ENCODE assay signal across 23 cellular contexts in genomic region chrX:112866175-112866574, GRCh38. TPM values are rescaled to one million over a fixed set of nuclear protein-coding genes. Genes with fewer than 3 reads are reported as not detected.
DNase-seq lines count a peak whose midpoint lies in the region; ATAC-seq and TF ChIP-seq lines count a peak whose summit lies in the region.
"Had no signal": no experiment of that assay in that cellular context is flagged by ENCODE, and none has a peak within 500 bp of the region (broad histone marks: within the 10 kb centered on the region; RNA-seq: fewer than 3 reads in every experiment).

No MANE protein-coding gene starts in this region.

- H3K79me2 ChIP-seq in smooth muscle cell (ENCODE audit: low read depth), result no peaks in the 10 kb centered on the region

- H3K4me3 ChIP-seq in smooth muscle cell, result no peak overlapping the region
- H3K4me3 ChIP-seq in body of pancreas, result no peak overlapping the region
- H3K4me3 ChIP-seq in left lung, result no peak overlapping the region
- H3K4me3 ChIP-seq: HAP-1, MG63 had no signal

- DNase-seq in activated naive CD8-positive, alpha-beta T cell treated with anti-CD3 and anti-CD28 coated beads, Interleukin-2, amount 50 U/mL, for 24 hours, result no peak
- no peak for DNase-seq in activated naive CD8-positive, alpha-beta T cell treated with anti-CD3 and anti-CD28 coated beads for 36 hours
- peak; percentile 35 for DNase-seq in SK-MEL-5 (ENCODE audit: low read depth, low spot score)
- peak; percentile 73 for DNase-seq in foreskin melanocyte
- DNase-seq in smooth muscle cell (lab: John Stamatoyannopoulos, UW; ENCODE audit: unreplicated experiment), result no peak
- DNase-seq in HEK293T (ENCODE audit: extremely low spot score), result no peak
- DNase-seq in body of pancreas, result no peak
- DNase-seq in left lung, result no peak
- DNase-seq: 8988T, ACHN, Calu3, DMS79 treated with DMSO at 0.1 percent for 48 hours, GF-D8, GOT3, KBM-7, MG63, NCI-H1105 treated with DMSO at 0.1 percent for 48 hours, NCI-H1694, NCI-H2029 treated with DMSO at 0.1 percent for 48 hours, NCI-H526 treated with DMSO at 0.1 percent for 48 hours, SHP77 had no signal

- no peaks in the 10 kb centered on the region for H3K36me3 Mint-ChIP-seq in activated naive CD8-positive, alpha-beta T cell treated with anti-CD3 and anti-CD28 coated beads, Interleukin-2, amount 50 U/mL, for 24 hours (ENCODE audit: low read depth)
- no peaks in the 10 kb centered on the region for H3K36me3 Mint-ChIP-seq in activated naive CD8-positive, alpha-beta T cell treated with anti-CD3 and anti-CD28 coated beads for 36 hours

- no peaks in the 10 kb centered on the region for H4K20me1 ChIP-seq in smooth muscle cell (ENCODE audit: low read depth)

- H3K9me3 ChIP-seq in smooth muscle cell (replicated peaks; ENCODE audit: low read depth), result no peaks in the 10 kb centered on the region
- no peaks in the 10 kb centered on the region for H3K9me3 ChIP-seq in body of pancreas
- H3K9me3 ChIP-seq in left lung, result no peaks in the 10 kb centered on the region
- H3K9me3 ChIP-seq: HAP-1, MG63 had no signal

- in situ Hi-C loops in SK-MEL-5 (cut with HindIII; ENCODE audit: low pct_unique_long_range_greater_than_20kb, low sequenced_read_pairs), result no loop called here

- WGBS in smooth muscle cell (ENCODE audit: low lambda C conversion rate), result 0% methylated on average over 1 of the region's 1 CpG
- WGBS in body of pancreas, 2 donors, result 93 to 100% methylated on average over 1 of the region's 1 CpG

- H3K4me3 Mint-ChIP-seq in activated naive CD8-positive, alpha-beta T cell treated with anti-CD3 and anti-CD28 coated beads, Interleukin-2, amount 50 U/mL, for 24 hours, result no peak overlapping the region
- H3K4me3 Mint-ChIP-seq in activated naive CD8-positive, alpha-beta T cell treated with anti-CD3 and anti-CD28 coated beads for 36 hours, result no peak overlapping the region

- no peak overlapping the region for H3K9ac ChIP-seq in smooth muscle cell (ENCODE audit: low read depth)

- H3K4me1 ChIP-seq in smooth muscle cell (ENCODE audit: low read depth) (no peaks in the 10 kb centered on the region), body of pancreas (no peaks in the 10 kb centered on the region), left lung (no peaks in the 10 kb centered on the region)

- peak; percentile 80 for ATAC-seq in activated naive CD8-positive, alpha-beta T cell treated with anti-CD3 and anti-CD28 coated beads, Interleukin-2, amount 50 U/mL, for 24 hours
- ATAC-seq in body of pancreas (no peak), left lung (no peak)

- H3K27me3 ChIP-seq in smooth muscle cell (ENCODE audit: low read depth), result no peaks in the 10 kb centered on the region
- H3K27me3 ChIP-seq in body of pancreas, result no peaks in the 10 kb centered on the region
- peaks cover 0 to 3% of the 10 kb centered on the region in 2 donors for H3K27me3 ChIP-seq in left lung
- H3K27me3 ChIP-seq: MG63 had no signal

- no peaks in the 10 kb centered on the region for H3K9me3 Mint-ChIP-seq in activated naive CD8-positive, alpha-beta T cell treated with anti-CD3 and anti-CD28 coated beads, Interleukin-2, amount 50 U/mL, for 24 hours
- no peaks in the 10 kb centered on the region for H3K9me3 Mint-ChIP-seq in activated naive CD8-positive, alpha-beta T cell treated with anti-CD3 and anti-CD28 coated beads for 36 hours

- H2AFZ ChIP-seq in smooth muscle cell (ENCODE audit: low read depth), result no peak overlapping the region

- peaks cover 5% of the 10 kb centered on the region for H3K4me1 Mint-ChIP-seq in activated naive CD8-positive, alpha-beta T cell treated with anti-CD3 and anti-CD28 coated beads, Interleukin-2, amount 50 U/mL, for 24 hours
- H3K4me1 Mint-ChIP-seq in activated naive CD8-positive, alpha-beta T cell treated with anti-CD3 and anti-CD28 coated beads for 36 hours, result no peaks in the 10 kb centered on the region

- CTCF ChIA-PET in HEK293T (lab: Yijun Ruan, JAX), result interaction anchor here (0.7 kb wide), 1 partner anchor 16 kb away, joined by 3 read pairs; no protein-coding TSS in a partner anchor

- no peaks in the 10 kb centered on the region for H3K27me3 Mint-ChIP-seq in activated naive CD8-positive, alpha-beta T cell treated with anti-CD3 and anti-CD28 coated beads, Interleukin-2, amount 50 U/mL, for 24 hours
- no peaks in the 10 kb centered on the region for H3K27me3 Mint-ChIP-seq in activated naive CD8-positive, alpha-beta T cell treated with anti-CD3 and anti-CD28 coated beads for 36 hours

- POLR2A ChIA-PET in HEK293T (lab: Yijun Ruan, JAX), result no interaction called here

- H3K27ac ChIP-seq in smooth muscle cell (ENCODE audit: low read depth), result peak overlapping the region; percentile 53
- no peak overlapping the region for H3K27ac ChIP-seq in body of pancreas
- H3K27ac ChIP-seq in left lung, result no peak overlapping the region
- H3K27ac ChIP-seq: RWPE1 had no signal

- intact Hi-C loops in body of pancreas (cut with DNase I) (no loop called here), left lung (cut with DNase I) (no loop called here)

- no peak overlapping the region for H3K27ac Mint-ChIP-seq in activated naive CD8-positive, alpha-beta T cell treated with anti-CD3 and anti-CD28 coated beads, Interleukin-2, amount 50 U/mL, for 24 hours
- H3K27ac Mint-ChIP-seq in activated naive CD8-positive, alpha-beta T cell treated with anti-CD3 and anti-CD28 coated beads for 36 hours, result no peak overlapping the region

- H3F3A ChIP-seq in smooth muscle cell (ENCODE audit: low read depth), result peaks cover 12% of the 10 kb centered on the region

- H3K36me3 ChIP-seq in smooth muscle cell (ENCODE audit: low read depth), result no peaks in the 10 kb centered on the region
- H3K36me3 ChIP-seq in body of pancreas (replicated peaks in 1 of 2; ENCODE audit: insufficient read depth in 1 of 2, low read depth in 2 of 2), result no peaks in the 10 kb centered on the region
- H3K36me3 ChIP-seq in left lung, result no peaks in the 10 kb centered on the region
- H3K36me3 ChIP-seq: HAP-1, MG63 had no signal

- no peak for TF ChIP-seq POLR2A in body of pancreas (IDR thresholded peaks at IDR 0.05)

- H3K4me2 ChIP-seq in smooth muscle cell, result no peak overlapping the region

- TF ChIP-seq CTCF in smooth muscle cell (IDR thresholded peaks at IDR 0.05; ENCODE audit: borderline replicate concordance, insufficient read depth, poor library complexity, severe bottlenecking) (no peak), body of pancreas (IDR thresholded peaks at IDR 0.05) (no peak), left lung (IDR thresholded peaks at IDR 0.05) (no peak)

TF ChIP-seq in HEK293T, 16 proteins besides CTCF, POLR2A, EP300 and RAD21:
- TF ChIP-seq PKNOX1 (IDR thresholded peaks at IDR 0.05), result no peak
- no peak for TF ChIP-seq SUZ12 (IDR thresholded peaks at IDR 0.05)
- TF ChIP-seq SP1 (IDR thresholded peaks at IDR 0.05), result no peak
- TF ChIP-seq TARDBP (IDR thresholded peaks at IDR 0.05), result no peak
- no peak for TF ChIP-seq BHLHE40 (IDR thresholded peaks at IDR 0.05; ENCODE audit: borderline replicate concordance)
- no peak for TF ChIP-seq ZNF384 (IDR thresholded peaks at IDR 0.05)
- TF ChIP-seq FOXK2 (IDR thresholded peaks at IDR 0.05), result no peak
- TF ChIP-seq NFRKB (IDR thresholded peaks at IDR 0.05), result no peak
- no peak for TF ChIP-seq ELF4 (IDR thresholded peaks at IDR 0.05)
- TF ChIP-seq CTBP1 (IDR thresholded peaks at IDR 0.05; ENCODE audit: borderline replicate concordance), result no peak
- no peak for TF ChIP-seq L3MBTL2 (conservative IDR thresholded peaks at IDR 0.05)
- no peak for TF ChIP-seq ARNT (IDR thresholded peaks at IDR 0.05)
TF ChIP-seq in HEK293T: peak in this region for 0.

RNA-seq across cellular contexts. Expression of gene AMOT, which starts 25.5 kb away (rescaled TPM):
- total RNA-seq in activated naive CD8-positive, alpha-beta T cell treated with anti-CD3 and anti-CD28 coated beads for 36 hours, result 1 to 10 TPM; 2.0 to 2.3 TPM
- 10.7 and 11.2 TPM in 2 replicates for total RNA-seq in SK-MEL-5 (2014; rRNA removed; shearing (Covaris generic))
- 22.3 and 28.3 TPM in 2 replicates for polyA plus RNA-seq in SK-MEL-5 (2015; cell fraction: cytosol; rRNA removed)
- polyA plus RNA-seq in SK-MEL-5 (2015; cell fraction: nucleus; rRNA removed), result 13.1 and 13.9 TPM in 2 replicates
- total RNA-seq in smooth muscle cell (56.9 and 66.6 TPM in 2 replicates), body of pancreas (1 to 10 TPM; 4.2 to 7.3 TPM), left lung (10 to 100 TPM in 1 of 2 donors, 1 to 10 TPM in 1; 7.5 to 31.0 TPM)
- 10.0 and 37.9 TPM in 2 replicates for polyA plus RNA-seq in smooth muscle cell

Comparison
In these comparisons a context has a peak if more than half of its experiments do, and no peak if none do; other contexts are left out.
1. DNase-seq: peak in SK-MEL-5 (single experiment) and foreskin melanocyte (single experiment); none in activated naive CD8-positive, alpha-beta T cell treated with anti-CD3 and anti-CD28 coated beads, Interleukin-2, amount 50 U/mL, for 24 hours (single experiment), activated naive CD8-positive, alpha-beta T cell treated with anti-CD3 and anti-CD28 coated beads for 36 hours (single experiment), smooth muscle cell (single experiment), HEK293T (single experiment), body of pancreas (0 of 4) and left lung (0 of 2).